9 cellular contexts compared by ENCODE assay signal in the genomic region with DNA sequence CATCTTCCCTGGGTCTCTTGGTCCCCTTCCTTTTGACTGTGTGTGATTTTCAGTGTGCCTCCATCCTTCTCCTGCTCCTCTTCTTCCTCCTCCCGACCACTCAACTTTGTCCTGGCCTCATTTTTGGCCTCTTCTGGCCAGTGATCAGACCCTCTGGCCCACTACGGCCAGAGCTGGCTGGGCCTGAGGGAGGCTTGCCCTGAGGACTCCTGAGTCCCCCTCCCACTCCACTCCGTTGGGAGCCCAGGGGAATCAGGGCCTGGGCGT. TPM values are rescaled to one million over a fixed set of nuclear protein-coding genes. Genes with fewer than 3 reads are reported as not detected.
DNase-seq lines count a peak whose midpoint lies in the region; ATAC-seq and TF ChIP-seq lines count a peak whose summit lies in the region.
"Had no signal": no experiment of that assay in that cellular context is flagged by ENCODE, and none has a peak within 500 bp of the region (broad histone marks: within the 10 kb centered on the region; RNA-seq: fewer than 3 reads in every experiment).

No MANE protein-coding gene starts in this region.

- DNase-seq in GM06990 (ENCODE audit: extremely low read depth, insufficient read length), result no peak
- DNase-seq in T-helper 17 cell, result no peak
- no peak for DNase-seq in right cardiac atrium
- DNase-seq in sigmoid colon, result no peak
- no peak for DNase-seq in NK-92 treated with Interleukin-12 subunit alpha and Interleukin-12 subunit beta, amount 100 ng/mL, for 24 hours (lab: John Stamatoyannopoulos, UW)
- no peak for DNase-seq in T-helper 9 cell
- no peak for DNase-seq in NCI-H1092 (lab: John Stamatoyannopoulos, UW)
- no peak for DNase-seq in DMS79 treated with DMSO at 0.1 percent for 48 hours (lab: John Stamatoyannopoulos, UW)
- DNase-seq: activated CD4-positive, alpha-beta T cell treated with anti-CD3 and anti-CD28 coated beads, Interleukin-2, amount 50 U/mL, for 1 hour had no signal

- TF ChIP-seq CTCF in GM06990 (IDR thresholded peaks at IDR 0.05; ENCODE audit: insufficient read depth, low read length, poor library complexity, severe bottlenecking), result no peak
- TF ChIP-seq CTCF in sigmoid colon (IDR thresholded peaks at IDR 0.05), result no peak

- peak overlapping the region; percentile 90 for H3K4me3 Mint-ChIP-seq in T-helper 17 cell

- ATAC-seq in T-helper 17 cell, result no peak
- ATAC-seq in right cardiac atrium, result no peak

- peak overlapping the region; percentile 70 for H3K27ac Mint-ChIP-seq in T-helper 17 cell

- peaks cover 33% of the 10 kb centered on the region for H3K4me1 Mint-ChIP-seq in T-helper 17 cell

- H3K4me1 ChIP-seq in right cardiac atrium (ENCODE audit: control insufficient read depth, insufficient read depth, low read length) (peaks cover 18% of the 10 kb centered on the region), sigmoid colon (peaks cover 0 to 46% (median 34%) of the 10 kb centered on the region in 4 donors)

- H3K9me3 ChIP-seq in T-helper 17 cell (ENCODE audit: control insufficient read depth, low read length, poor library complexity, severe bottlenecking) (no peaks in the 10 kb centered on the region), right cardiac atrium (ENCODE audit: control insufficient read depth, low read length) (no peaks in the 10 kb centered on the region), sigmoid colon (no peaks in the 10 kb centered on the region)

- H3K36me3 Mint-ChIP-seq in T-helper 17 cell (ENCODE audit: low read depth), result peaks cover 2% of the 10 kb centered on the region

- H3K27me3 ChIP-seq in GM06990 (replicated peaks; ENCODE audit: control insufficient read depth, insufficient read depth, low read length), result no peaks in the 10 kb centered on the region
- H3K27me3 ChIP-seq in right cardiac atrium (ENCODE audit: control insufficient read depth, insufficient read depth), result no peaks in the 10 kb centered on the region
- no peaks in the 10 kb centered on the region for H3K27me3 ChIP-seq in sigmoid colon

- H3K4me3 ChIP-seq in GM06990 (replicated peaks; ENCODE audit: low read depth, low read length) (peak overlapping the region; percentile 48), right cardiac atrium (ENCODE audit: low read length) (no peak overlapping the region), sigmoid colon (peak overlapping the region in 2 of 4 donors; percentile 80 to 92)

- 53% methylated on average over 4 of the region's 4 CpGs for WGBS in right cardiac atrium
- 10 to 48% methylated on average over 4 of the region's 4 CpGs for WGBS in sigmoid colon, 2 donors

- H3K36me3 ChIP-seq in GM06990 (ENCODE audit: control insufficient read depth, insufficient read depth, low read length), result no peaks in the 10 kb centered on the region
- no peaks in the 10 kb centered on the region for H3K36me3 ChIP-seq in sigmoid colon

- H3K27ac ChIP-seq in right cardiac atrium (ENCODE audit: low read length) (peak overlapping the region; percentile 63), sigmoid colon (peak overlapping the region; percentile 89 to 95 (median 94))

- no peak for TF ChIP-seq EP300 in sigmoid colon (IDR thresholded peaks at IDR 0.05)

- H3K27me3 Mint-ChIP-seq in T-helper 17 cell, result peaks cover 7% of the 10 kb centered on the region

- intact Hi-C loops in right cardiac atrium (cut with DNase I), result loop anchor here in 3 of 4 donors (5.0 to 10.0 kb wide), 2 partner anchors 139 to 141 kb away; a partner anchor contains a TSS
- intact Hi-C loops in sigmoid colon (cut with DNase I), result no loop called here

- no peak for TF ChIP-seq POLR2A in sigmoid colon (IDR thresholded peaks at IDR 0.05)

RNA-seq across cellular contexts. Expression of a gene that starts 0.9 kb away (rescaled TPM):
- total RNA-seq in T-helper 17 cell, result 1 to 10 TPM; 1.8 to 5.6 TPM
- total RNA-seq in right cardiac atrium, result 100 to 1,000 TPM in 2 of 4 donors, 10 to 100 TPM in 2; 96.2 to 120 (median 100) TPM
- 46.9 TPM for polyA plus RNA-seq in right cardiac atrium
- 10 to 100 TPM in 2 of 4 donors, 1 to 10 TPM in 2; 7.9 to 25.2 (median 13.6) TPM for total RNA-seq in sigmoid colon
- 100 to 1,000 TPM in 1 of 3 donors, 10 to 100 TPM in 2; 25.7 to 110 (median 27.0) TPM for polyA plus RNA-seq in sigmoid colon

RNA-seq across cellular contexts. Expression of a gene that starts 24.6 kb away (rescaled TPM):
- total RNA-seq in T-helper 17 cell (10 to 100 TPM; 11.6 to 19.7 TPM), right cardiac atrium (10 to 100 TPM; 13.6 to 29.7 (median 18.2) TPM), sigmoid colon (10 to 100 TPM in 2 of 4 donors, 1 to 10 TPM in 2; 7.7 to 28.5 (median 13.1) TPM)
- polyA plus RNA-seq in right cardiac atrium (10.6 TPM), sigmoid colon (10 to 100 TPM in 2 of 3 donors, 1 to 10 TPM in 1; 9.9 to 21.9 (median 12.6) TPM)

RNA-seq across cellular contexts. Expression of a gene that starts 30.6 kb away (rescaled TPM):
- 10 to 100 TPM; 24.4 to 30.5 TPM for total RNA-seq in T-helper 17 cell
- total RNA-seq in right cardiac atrium, result 10 to 100 TPM; 14.8 to 20.8 (median 16.9) TPM
- 14.2 TPM for polyA plus RNA-seq in right cardiac atrium
- 10 to 100 TPM in 1 of 4 donors, 1 to 10 TPM in 3; 6.7 to 13.0 (median 9.0) TPM for total RNA-seq in sigmoid colon
- polyA plus RNA-seq in sigmoid colon, result 10 to 100 TPM in 1 of 3 donors, 1 to 10 TPM in 2; 6.9 to 23.0 (median 7.8) TPM

RNA-seq across cellular contexts. Expression of a gene that starts 48.6 kb away (rescaled TPM):
- not detected for total RNA-seq in T-helper 17 cell
- total RNA-seq in right cardiac atrium, result under 1 TPM in 1 of 4 donors, not detected in 3; 0.45 TPM
- not detected for polyA plus RNA-seq in right cardiac atrium
- total RNA-seq in sigmoid colon, result not detected
- 1 to 10 TPM in 1 of 3 donors, not detected in 2; 3.6 TPM for polyA plus RNA-seq in sigmoid colon

RNA-seq across cellular contexts. Expression of a gene that starts 57.4 kb away (rescaled TPM):
- not detected for total RNA-seq in T-helper 17 cell
- total RNA-seq in right cardiac atrium, result not detected
- not detected for polyA plus RNA-seq in right cardiac atrium
- not detected for total RNA-seq in sigmoid colon
- under 1 TPM in 1 of 3 donors, not detected in 2; under 0.01 TPM for polyA plus RNA-seq in sigmoid colon
